ENCODE assay signal across 14 cellular contexts in genomic region chr1:200512191-200512590, GRCh38.
DNase-seq lines count a peak whose midpoint lies in the region; ATAC-seq and TF ChIP-seq lines count a peak whose summit lies in the region.
"Had no signal": no experiment of that assay in that cellular context is flagged by ENCODE, and none has a peak within 500 bp of the region (broad histone marks: within the 10 kb centered on the region; RNA-seq: fewer than 3 reads in every experiment).

No MANE protein-coding gene starts in this region.

- no peak for TF ChIP-seq CTCF in RWPE2 (IDR thresholded peaks at IDR 0.05; ENCODE audit: poor library complexity, severe bottlenecking)

- no peaks in the 10 kb centered on the region for H3K36me3 Mint-ChIP-seq in activated CD4-positive, alpha-beta T cell treated with anti-CD3 and anti-CD28 coated beads for 36 hours (ENCODE audit: low read depth)
- H3K36me3 Mint-ChIP-seq: IgD-negative memory B cell had no signal

- peak; percentile 88 for ATAC-seq in activated CD4-positive, alpha-beta T cell treated with anti-CD3 and anti-CD28 coated beads for 36 hours
- ATAC-seq in RWPE2 (ENCODE audit: low read depth): peak; percentile 67
- ATAC-seq in GM18873 (IDR thresholded peaks at IDR 0.05; ENCODE audit: low FRiP score, unreplicated experiment): no peak

- intact Hi-C loops in activated CD4-positive, alpha-beta T cell treated with anti-CD3 and anti-CD28 coated beads for 36 hours (cut with DNase I, micrococcal nuclease): loop anchor here in 1 of 2 experiments (5.0 kb wide), 1 partner anchor 210 kb away; no protein-coding TSS in a partner anchor

- H3K4me1 Mint-ChIP-seq in activated CD4-positive, alpha-beta T cell treated with anti-CD3 and anti-CD28 coated beads for 36 hours: no peaks in the 10 kb centered on the region
- H3K4me1 Mint-ChIP-seq: activated B cell treated with CpG ODN at 0.5 μM for 24 hours had no signal

- H3K9ac ChIP-seq in skeletal muscle satellite cell (ENCODE audit: low read depth, low read length): peak overlapping the region; percentile 59

- H3K4me3 ChIP-seq in RWPE2 (ENCODE audit: severe bottlenecking): no peak overlapping the region
- H3K4me3 ChIP-seq in skeletal muscle satellite cell (ENCODE audit: low read length): no peak overlapping the region
- H3K4me3 ChIP-seq: skin epidermis had no signal

- H3K36me3 ChIP-seq in RWPE2 (ENCODE audit: low read depth) (no peaks in the 10 kb centered on the region), skeletal muscle satellite cell (ENCODE audit: insufficient read depth, low read length) (no peaks in the 10 kb centered on the region)

- no peaks in the 10 kb centered on the region for H3K9me3 Mint-ChIP-seq in activated CD4-positive, alpha-beta T cell treated with anti-CD3 and anti-CD28 coated beads for 36 hours (ENCODE audit: low read depth)
- H3K9me3 Mint-ChIP-seq: activated B cell treated with CpG ODN at 0.5 μM for 24 hours, IgD-negative memory B cell had no signal

- DNase-seq in activated CD4-positive, alpha-beta T cell treated with anti-CD3 and anti-CD28 coated beads for 36 hours: peak; percentile 26
- no peak for DNase-seq in activated CD4-positive, alpha-beta T cell treated with anti-CD3 and anti-CD28 coated beads, Interleukin-2, amount 50 U/mL, for 1 hour
- DNase-seq in RWPE2 (ENCODE audit: low spot score): no peak
- peak; percentile 81 for DNase-seq in fibroblast of peridontal ligament (ENCODE audit: extremely low read depth)
- no peak for DNase-seq in activated naive CD4-positive, alpha-beta T cell treated with Interleukin-2 at 50 U/mL for 16 hours
- no peak for DNase-seq in COR-L47 (lab: John Stamatoyannopoulos, UW)
- DNase-seq: activated B cell treated with CpG ODN at 0.5 μM for 24 hours; activated effector memory CD4-positive, alpha-beta T cell treated with anti-CD3 and anti-CD28 coated beads, Interleukin-2, amount 50 U/mL, for 16 hours; cortex of kidney; SHP77 treated with DMSO at 0.1 percent for 48 hours had no signal

- peak overlapping the region; percentile 64 for H3K4me2 ChIP-seq in skeletal muscle satellite cell (ENCODE audit: low read length)

- H3K27me3 Mint-ChIP-seq in activated CD4-positive, alpha-beta T cell treated with anti-CD3 and anti-CD28 coated beads for 36 hours: peaks cover 5% of the 10 kb centered on the region

- H3K27me3 ChIP-seq in RWPE2 (ENCODE audit: insufficient read depth, poor library complexity, severe bottlenecking): no peaks in the 10 kb centered on the region
- H3K27me3 ChIP-seq in skeletal muscle satellite cell (ENCODE audit: control insufficient read depth, insufficient read depth, low read length): peaks cover 4% of the 10 kb centered on the region

- no peaks in the 10 kb centered on the region for H3K9me3 ChIP-seq in RWPE2 (ENCODE audit: severe bottlenecking)
- no peaks in the 10 kb centered on the region for H3K9me3 ChIP-seq in skeletal muscle satellite cell (replicated peaks; ENCODE audit: low read length)

- no peak overlapping the region for H3K27ac Mint-ChIP-seq in activated CD4-positive, alpha-beta T cell treated with anti-CD3 and anti-CD28 coated beads for 36 hours
- H3K27ac Mint-ChIP-seq: activated B cell treated with CpG ODN at 0.5 μM for 24 hours, IgD-negative memory B cell had no signal

- H3K27ac ChIP-seq in RWPE2 (ENCODE audit: poor library complexity, severe bottlenecking): no peak overlapping the region

- H3K4me3 Mint-ChIP-seq in activated CD4-positive, alpha-beta T cell treated with anti-CD3 and anti-CD28 coated beads for 36 hours: no peak overlapping the region
- H3K4me3 Mint-ChIP-seq: activated B cell treated with CpG ODN at 0.5 μM for 24 hours, IgD-negative memory B cell had no signal

- H3K4me1 ChIP-seq in RWPE2 (ENCODE audit: insufficient read depth, poor library complexity, severe bottlenecking) (no peaks in the 10 kb centered on the region), skeletal muscle satellite cell (ENCODE audit: control insufficient read depth, insufficient read depth, low read length) (peaks cover 3% of the 10 kb centered on the region)

- POLR2A ChIA-PET in activated CD4-positive, alpha-beta T cell treated with anti-CD3 and anti-CD28 coated beads for 36 hours (lab: Charles Lee): interaction anchor here (0.6 kb wide), 1 partner anchor 359 kb away, joined by 3 read pairs; no protein-coding TSS in a partner anchor

- CTCF ChIA-PET in activated CD4-positive, alpha-beta T cell treated with anti-CD3 and anti-CD28 coated beads for 36 hours (lab: Charles Lee): interaction anchor here (0.6 to 1.6 kb wide), 14 partner anchors 12 to 1521 kb away, joined by 3 to 6 read pairs (median 3); no protein-coding TSS in a partner anchor

Comparison
In these comparisons a context has a peak if more than half of its experiments do, and no peak if none do; other contexts are left out.
1. DNase-seq: peak in activated CD4-positive, alpha-beta T cell treated with anti-CD3 and anti-CD28 coated beads for 36 hours (single experiment) and fibroblast of peridontal ligament (single experiment); none in activated CD4-positive, alpha-beta T cell treated with anti-CD3 and anti-CD28 coated beads, Interleukin-2, amount 50 U/mL, for 1 hour (single experiment), RWPE2 (single experiment), activated naive CD4-positive, alpha-beta T cell treated with Interleukin-2 at 50 U/mL for 16 hours (single experiment) and COR-L47 (single experiment).